ENCODE assay signal across 20 cellular contexts in genomic region chr5:169157064-169157463, GRCh38.
"Had no signal": no experiment of that assay in that cellular context is flagged by ENCODE, and none has a peak within 500 bp of the region (broad histone marks: within the 10 kb centered on the region; RNA-seq: fewer than 3 reads in every experiment).

No MANE protein-coding gene starts in this region.

- H3K27ac ChIP-seq: brain microvascular endothelial cell, lower lobe of right lung, stomach, suprapubic skin, tibial nerve had no signal

- H3K27me3 Mint-ChIP-seq: activated CD4-positive, alpha-beta memory T cell treated with anti-CD3 and anti-CD28 coated beads, Interleukin-2, amount 10 ng/mL, durations not matched to agents 7 days and 5 days; activated CD4-positive, alpha-beta T cell treated with anti-CD3 and anti-CD28 coated beads, Interleukin-2, amount 10 ng/mL, durations not matched to agents 24 days and 14 days; activated CD8-positive, alpha-beta memory T cell treated with anti-CD3 and anti-CD28 coated beads, Interleukin-2, amount 10 ng/mL, durations not matched to agents 7 days and 5 days; stimulated activated memory B cell treated with anti-CD40 and anti-IgM and Interleukin-4, amounts not matched to agents 10 μg/mL and 1 μg/mL and 100 μg/mL, for 72 hours had no signal

- DNase-seq: activated CD4-positive, alpha-beta memory T cell treated with anti-CD3 and anti-CD28 coated beads, Interleukin-2, amount 10 ng/mL, durations not matched to agents 7 days and 5 days; activated CD4-positive, alpha-beta T cell treated with anti-CD3 and anti-CD28 coated beads, Interleukin-2, amount 10 ng/mL, durations not matched to agents 24 days and 14 days; activated CD8-positive, alpha-beta memory T cell treated with anti-CD3 and anti-CD28 coated beads, Interleukin-2, amount 10 ng/mL, durations not matched to agents 7 days and 5 days; activated gamma-delta T cell treated with Interleukin-2 at 50 U/mL for 16 hours; anterior cingulate cortex; brain microvascular endothelial cell; effector memory CD8-positive, alpha-beta T cell; kidney; lower lobe of right lung; naive thymus-derived CD8-positive, alpha-beta T cell; small intestine; stimulated activated CD4-positive, alpha-beta T cell treated with anti-CD3 and anti-CD28 coated beads, Interleukin-2, amount 100 ng/mL, for 24 hours; stomach had no signal

- H3K4me1 ChIP-seq: lower lobe of right lung had no signal

- H3K4me3 ChIP-seq: lower lobe of right lung, stomach, suprapubic skin, tibial nerve had no signal

- H3K36me3 ChIP-seq: brain microvascular endothelial cell, lower lobe of right lung, stomach, suprapubic skin, tibial nerve had no signal

- H3K27ac Mint-ChIP-seq: activated CD4-positive, alpha-beta memory T cell treated with anti-CD3 and anti-CD28 coated beads, Interleukin-2, amount 10 ng/mL, durations not matched to agents 7 days and 5 days; activated CD4-positive, alpha-beta T cell treated with anti-CD3 and anti-CD28 coated beads, Interleukin-2, amount 10 ng/mL, durations not matched to agents 24 days and 14 days; activated CD8-positive, alpha-beta memory T cell treated with anti-CD3 and anti-CD28 coated beads, Interleukin-2, amount 10 ng/mL, durations not matched to agents 7 days and 5 days; activated naive CD4-positive, alpha-beta T cell treated with anti-CD3 and anti-CD28 coated beads, Interleukin-2, amount 50 U/mL, for 24 hours; activated T-helper 1 cell treated with anti-CD3 and anti-CD28 coated beads, Interleukin-12 subunit alpha, Interleukin-12 subunit beta, Interleukin-2, Interleukin-4 antibody, amounts not matched to agents 30 ng/mL and 10 ng/mL and 1 ng/mL, durations not matched to agents 14 hours and 24 hours and 36 hours; effector memory CD8-positive, alpha-beta T cell; stimulated activated memory B cell treated with anti-CD40 and anti-IgM and Interleukin-4, amounts not matched to agents 10 μg/mL and 1 μg/mL and 100 μg/mL, for 72 hours; T-helper 1 cell treated with Interleukin-12 subunit alpha and Interleukin-12 subunit beta and Interleukin-4 antibody, amounts not matched to agents 30 μg/mL and 1 μg/mL, for 36 hours had no signal

- H3K27me3 ChIP-seq: brain microvascular endothelial cell, stomach, suprapubic skin, tibial nerve had no signal

- H3K4me1 Mint-ChIP-seq: activated CD4-positive, alpha-beta memory T cell treated with anti-CD3 and anti-CD28 coated beads, Interleukin-2, amount 10 ng/mL, durations not matched to agents 7 days and 5 days; activated CD4-positive, alpha-beta T cell treated with anti-CD3 and anti-CD28 coated beads, Interleukin-2, amount 10 ng/mL, durations not matched to agents 24 days and 14 days; activated CD8-positive, alpha-beta memory T cell treated with anti-CD3 and anti-CD28 coated beads, Interleukin-2, amount 10 ng/mL, durations not matched to agents 7 days and 5 days; activated naive CD4-positive, alpha-beta T cell treated with anti-CD3 and anti-CD28 coated beads, Interleukin-2, amount 50 U/mL, for 24 hours; central memory CD8-positive, alpha-beta T cell; stimulated activated memory B cell treated with anti-CD40 and anti-IgM and Interleukin-4, amounts not matched to agents 10 μg/mL and 1 μg/mL and 100 μg/mL, for 72 hours had no signal

- H3K4me3 Mint-ChIP-seq: activated CD4-positive, alpha-beta memory T cell treated with anti-CD3 and anti-CD28 coated beads, Interleukin-2, amount 10 ng/mL, durations not matched to agents 7 days and 5 days; activated CD4-positive, alpha-beta T cell treated with anti-CD3 and anti-CD28 coated beads, Interleukin-2, amount 10 ng/mL, durations not matched to agents 24 days and 14 days; activated CD8-positive, alpha-beta memory T cell treated with anti-CD3 and anti-CD28 coated beads, Interleukin-2, amount 10 ng/mL, durations not matched to agents 7 days and 5 days; activated naive CD4-positive, alpha-beta T cell treated with anti-CD3 and anti-CD28 coated beads, Interleukin-2, amount 50 U/mL, for 24 hours; activated T-helper 1 cell treated with anti-CD3 and anti-CD28 coated beads, Interleukin-12 subunit alpha, Interleukin-12 subunit beta, Interleukin-2, Interleukin-4 antibody, amounts not matched to agents 30 ng/mL and 10 ng/mL and 1 ng/mL, durations not matched to agents 14 hours and 24 hours and 36 hours; central memory CD8-positive, alpha-beta T cell; effector memory CD8-positive, alpha-beta T cell; naive thymus-derived CD8-positive, alpha-beta T cell; stimulated activated memory B cell treated with anti-CD40 and anti-IgM and Interleukin-4, amounts not matched to agents 10 μg/mL and 1 μg/mL and 100 μg/mL, for 72 hours; T-helper 1 cell treated with Interleukin-12 subunit alpha and Interleukin-12 subunit beta and Interleukin-4 antibody, amounts not matched to agents 30 μg/mL and 1 μg/mL, for 36 hours had no signal

- H3K36me3 Mint-ChIP-seq: activated CD8-positive, alpha-beta memory T cell treated with anti-CD3 and anti-CD28 coated beads, Interleukin-2, amount 10 ng/mL, durations not matched to agents 7 days and 5 days had no signal
